1 cellular context compared by ENCODE assay signal in the genomic region with DNA sequence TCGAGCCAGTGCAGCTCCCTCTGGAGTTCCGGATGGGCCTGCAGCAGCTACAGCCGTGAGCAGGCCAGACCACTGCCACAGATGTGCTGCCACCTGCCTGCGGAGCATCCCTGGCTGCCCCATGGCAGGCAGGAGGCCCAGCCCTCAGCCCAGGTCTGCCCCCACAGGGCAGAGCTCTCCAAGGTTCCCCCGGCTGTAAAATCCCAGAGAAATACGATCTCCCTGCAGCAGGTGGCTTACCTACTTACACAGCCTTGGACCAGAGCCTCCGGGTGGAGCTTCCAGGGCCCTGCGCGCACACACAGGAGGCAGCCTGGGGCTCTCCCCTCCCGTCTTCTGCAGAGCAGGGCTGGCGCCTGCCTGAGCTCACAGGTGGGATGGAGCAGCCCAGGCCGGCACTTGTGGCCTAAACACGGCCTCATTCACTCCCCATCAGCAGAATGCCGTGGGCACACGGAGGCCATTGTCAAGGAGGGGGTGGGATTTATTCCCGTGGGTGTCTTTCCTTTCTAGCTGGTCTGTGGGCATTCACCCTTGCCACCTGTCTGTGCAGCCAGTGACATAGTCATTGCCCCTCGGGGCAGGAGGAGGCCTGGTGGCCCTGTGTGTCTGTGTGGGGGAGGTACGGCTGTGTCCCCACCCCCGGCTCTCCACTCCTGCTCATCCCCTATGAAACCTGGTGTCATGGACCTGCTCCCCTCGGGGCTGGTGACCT.
TF ChIP-seq lines count a peak whose summit lies in the region.

No MANE protein-coding gene starts in this region.

TF ChIP-seq in H1, 55 proteins besides CTCF, POLR2A, EP300 and RAD21 (continued from another document):
- TF ChIP-seq, protein P1, sequence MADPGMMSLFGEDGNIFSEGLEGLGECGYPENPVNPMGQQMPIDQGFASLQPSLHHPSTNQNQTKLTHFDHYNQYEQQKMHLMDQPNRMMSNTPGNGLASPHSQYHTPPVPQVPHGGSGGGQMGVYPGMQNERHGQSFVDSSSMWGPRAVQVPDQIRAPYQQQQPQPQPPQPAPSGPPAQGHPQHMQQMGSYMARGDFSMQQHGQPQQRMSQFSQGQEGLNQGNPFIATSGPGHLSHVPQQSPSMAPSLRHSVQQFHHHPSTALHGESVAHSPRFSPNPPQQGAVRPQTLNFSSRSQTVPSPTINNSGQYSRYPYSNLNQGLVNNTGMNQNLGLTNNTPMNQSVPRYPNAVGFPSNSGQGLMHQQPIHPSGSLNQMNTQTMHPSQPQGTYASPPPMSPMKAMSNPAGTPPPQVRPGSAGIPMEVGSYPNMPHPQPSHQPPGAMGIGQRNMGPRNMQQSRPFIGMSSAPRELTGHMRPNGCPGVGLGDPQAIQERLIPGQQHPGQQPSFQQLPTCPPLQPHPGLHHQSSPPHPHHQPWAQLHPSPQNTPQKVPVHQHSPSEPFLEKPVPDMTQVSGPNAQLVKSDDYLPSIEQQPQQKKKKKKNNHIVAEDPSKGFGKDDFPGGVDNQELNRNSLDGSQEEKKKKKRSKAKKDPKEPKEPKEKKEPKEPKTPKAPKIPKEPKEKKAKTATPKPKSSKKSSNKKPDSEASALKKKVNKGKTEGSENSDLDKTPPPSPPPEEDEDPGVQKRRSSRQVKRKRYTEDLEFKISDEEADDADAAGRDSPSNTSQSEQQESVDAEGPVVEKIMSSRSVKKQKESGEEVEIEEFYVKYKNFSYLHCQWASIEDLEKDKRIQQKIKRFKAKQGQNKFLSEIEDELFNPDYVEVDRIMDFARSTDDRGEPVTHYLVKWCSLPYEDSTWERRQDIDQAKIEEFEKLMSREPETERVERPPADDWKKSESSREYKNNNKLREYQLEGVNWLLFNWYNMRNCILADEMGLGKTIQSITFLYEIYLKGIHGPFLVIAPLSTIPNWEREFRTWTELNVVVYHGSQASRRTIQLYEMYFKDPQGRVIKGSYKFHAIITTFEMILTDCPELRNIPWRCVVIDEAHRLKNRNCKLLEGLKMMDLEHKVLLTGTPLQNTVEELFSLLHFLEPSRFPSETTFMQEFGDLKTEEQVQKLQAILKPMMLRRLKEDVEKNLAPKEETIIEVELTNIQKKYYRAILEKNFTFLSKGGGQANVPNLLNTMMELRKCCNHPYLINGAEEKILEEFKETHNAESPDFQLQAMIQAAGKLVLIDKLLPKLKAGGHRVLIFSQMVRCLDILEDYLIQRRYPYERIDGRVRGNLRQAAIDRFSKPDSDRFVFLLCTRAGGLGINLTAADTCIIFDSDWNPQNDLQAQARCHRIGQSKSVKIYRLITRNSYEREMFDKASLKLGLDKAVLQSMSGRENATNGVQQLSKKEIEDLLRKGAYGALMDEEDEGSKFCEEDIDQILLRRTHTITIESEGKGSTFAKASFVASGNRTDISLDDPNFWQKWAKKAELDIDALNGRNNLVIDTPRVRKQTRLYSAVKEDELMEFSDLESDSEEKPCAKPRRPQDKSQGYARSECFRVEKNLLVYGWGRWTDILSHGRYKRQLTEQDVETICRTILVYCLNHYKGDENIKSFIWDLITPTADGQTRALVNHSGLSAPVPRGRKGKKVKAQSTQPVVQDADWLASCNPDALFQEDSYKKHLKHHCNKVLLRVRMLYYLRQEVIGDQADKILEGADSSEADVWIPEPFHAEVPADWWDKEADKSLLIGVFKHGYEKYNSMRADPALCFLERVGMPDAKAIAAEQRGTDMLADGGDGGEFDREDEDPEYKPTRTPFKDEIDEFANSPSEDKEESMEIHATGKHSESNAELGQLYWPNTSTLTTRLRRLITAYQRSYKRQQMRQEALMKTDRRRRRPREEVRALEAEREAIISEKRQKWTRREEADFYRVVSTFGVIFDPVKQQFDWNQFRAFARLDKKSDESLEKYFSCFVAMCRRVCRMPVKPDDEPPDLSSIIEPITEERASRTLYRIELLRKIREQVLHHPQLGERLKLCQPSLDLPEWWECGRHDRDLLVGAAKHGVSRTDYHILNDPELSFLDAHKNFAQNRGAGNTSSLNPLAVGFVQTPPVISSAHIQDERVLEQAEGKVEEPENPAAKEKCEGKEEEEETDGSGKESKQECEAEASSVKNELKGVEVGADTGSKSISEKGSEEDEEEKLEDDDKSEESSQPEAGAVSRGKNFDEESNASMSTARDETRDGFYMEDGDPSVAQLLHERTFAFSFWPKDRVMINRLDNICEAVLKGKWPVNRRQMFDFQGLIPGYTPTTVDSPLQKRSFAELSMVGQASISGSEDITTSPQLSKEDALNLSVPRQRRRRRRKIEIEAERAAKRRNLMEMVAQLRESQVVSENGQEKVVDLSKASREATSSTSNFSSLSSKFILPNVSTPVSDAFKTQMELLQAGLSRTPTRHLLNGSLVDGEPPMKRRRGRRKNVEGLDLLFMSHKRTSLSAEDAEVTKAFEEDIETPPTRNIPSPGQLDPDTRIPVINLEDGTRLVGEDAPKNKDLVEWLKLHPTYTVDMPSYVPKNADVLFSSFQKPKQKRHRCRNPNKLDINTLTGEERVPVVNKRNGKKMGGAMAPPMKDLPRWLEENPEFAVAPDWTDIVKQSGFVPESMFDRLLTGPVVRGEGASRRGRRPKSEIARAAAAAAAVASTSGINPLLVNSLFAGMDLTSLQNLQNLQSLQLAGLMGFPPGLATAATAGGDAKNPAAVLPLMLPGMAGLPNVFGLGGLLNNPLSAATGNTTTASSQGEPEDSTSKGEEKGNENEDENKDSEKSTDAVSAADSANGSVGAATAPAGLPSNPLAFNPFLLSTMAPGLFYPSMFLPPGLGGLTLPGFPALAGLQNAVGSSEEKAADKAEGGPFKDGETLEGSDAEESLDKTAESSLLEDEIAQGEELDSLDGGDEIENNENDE (IDR thresholded peaks at IDR 0.05; ENCODE audit: insufficient replicate concordance, low read length) = no peak
- TF ChIP-seq EGR1 (IDR thresholded peaks at IDR 0.05; ENCODE audit: borderline replicate concordance, low read depth, low read length) (peak; percentile 26), SRF (IDR thresholded peaks at IDR 0.05; ENCODE audit: low read depth, low read length) (peak; percentile 24; the same call in 1 of the 2 replicates), SIN3A (conservative IDR thresholded peaks at IDR 0.05 in 1 of 2, IDR thresholded peaks at IDR 0.05 in 1 of 2; ENCODE audit: low read depth in 1 of 2, low read length in 2 of 2) (peak; percentile 53 to 82; a peak in 3 of 4 replicates), GABPA (IDR thresholded peaks at IDR 0.05; ENCODE audit: borderline replicate concordance, insufficient read depth, low read length) (peak; percentile 81; the same call in 1 of the 2 replicates), TAF7 (optimal IDR thresholded peaks at IDR 0.05; ENCODE audit: borderline replicate concordance, low read depth, low read length) (peak; percentile 14), CTBP2 (IDR thresholded peaks at IDR 0.05; ENCODE audit: borderline replicate concordance, insufficient read depth, insufficient read length, low read length) (peak; percentile 89), RXRA (IDR thresholded peaks at IDR 0.05; ENCODE audit: insufficient read depth, low read depth, low read length) (no peak), TBP (IDR thresholded peaks at IDR 0.05; ENCODE audit: low read depth, low read length) (peak; percentile 71; the same call in 1 of the 2 replicates), CREB1 (IDR thresholded peaks at IDR 0.05) (peak; percentile 30; the same call in 1 of the 2 replicates), NANOG (IDR thresholded peaks at IDR 0.05; ENCODE audit: insufficient read depth, low read depth, low read length, poor library complexity, severe bottlenecking) (no peak)
- TF ChIP-seq, protein P2, sequence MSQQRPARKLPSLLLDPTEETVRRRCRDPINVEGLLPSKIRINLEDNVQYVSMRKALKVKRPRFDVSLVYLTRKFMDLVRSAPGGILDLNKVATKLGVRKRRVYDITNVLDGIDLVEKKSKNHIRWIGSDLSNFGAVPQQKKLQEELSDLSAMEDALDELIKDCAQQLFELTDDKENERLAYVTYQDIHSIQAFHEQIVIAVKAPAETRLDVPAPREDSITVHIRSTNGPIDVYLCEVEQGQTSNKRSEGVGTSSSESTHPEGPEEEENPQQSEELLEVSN (IDR thresholded peaks at IDR 0.05) = 0 out of 2 replicates have a peak, but pooled peaks have one; percentile 18
- TF ChIP-seq, protein P3, sequence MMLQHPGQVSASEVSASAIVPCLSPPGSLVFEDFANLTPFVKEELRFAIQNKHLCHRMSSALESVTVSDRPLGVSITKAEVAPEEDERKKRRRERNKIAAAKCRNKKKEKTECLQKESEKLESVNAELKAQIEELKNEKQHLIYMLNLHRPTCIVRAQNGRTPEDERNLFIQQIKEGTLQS (IDR thresholded peaks at IDR 0.05; ENCODE audit: insufficient read depth, low read depth, low read length) = no peak
- TF ChIP-seq, protein P4, sequence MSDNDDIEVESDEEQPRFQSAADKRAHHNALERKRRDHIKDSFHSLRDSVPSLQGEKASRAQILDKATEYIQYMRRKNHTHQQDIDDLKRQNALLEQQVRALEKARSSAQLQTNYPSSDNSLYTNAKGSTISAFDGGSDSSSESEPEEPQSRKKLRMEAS (IDR thresholded peaks at IDR 0.05) = peak; percentile 68
